Comparison of ENCODE assay signal across 19 cellular contexts in genomic region chr3:168794427-168794826, GRCh38.
"Had no signal": no experiment of that assay in that cellular context is flagged by ENCODE, and none has a peak within 500 bp of the region (broad histone marks: within the 10 kb centered on the region; RNA-seq: fewer than 3 reads in every experiment).

No MANE protein-coding gene starts in this region.

- H3K4me3 ChIP-seq: left ventricle myocardium inferior, neural progenitor cell, thyroid gland, upper lobe of right lung had no signal

- ATAC-seq: activated naive CD4-positive, alpha-beta T cell treated with anti-CD3 and anti-CD28 coated beads, Interleukin-2, amount 50 U/mL, for 72 hours; activated T-helper 17 cell treated with anti-CD3 and anti-CD28 coated beads, Interleukin-2, amount 50 U/mL, for 72 hours; esophagus mucosa; naive thymus-derived CD8-positive, alpha-beta T cell; upper lobe of right lung; WTC11 had no signal

- DNase-seq: activated CD4-positive, alpha-beta T cell treated with anti-CD3 and anti-CD28 coated beads, Interleukin-2, amount 50 U/mL, for 4 hours; activated CD8-positive, alpha-beta memory T cell treated with anti-CD3 and anti-CD28 coated beads for 24 hours; activated CD8-positive, alpha-beta memory T cell treated with anti-CD3 and anti-CD28 coated beads, Interleukin-2, amount 50 U/mL, for 4 hours; activated T-cell treated with anti-CD3 and anti-CD28 coated beads, Interleukin-2, amount 50 U/mL, for 24 hours; aorta; caudate nucleus; effector memory CD4-positive, alpha-beta T cell; hypothalamus; left ventricle myocardium inferior; mammary epithelial cell; naive thymus-derived CD8-positive, alpha-beta T cell; substantia nigra; thyroid gland; upper lobe of right lung had no signal
